Comparison of ENCODE assay signal across 26 cellular contexts in genomic region chr3:136676009-136676408, GRCh38.
"Had no signal": no experiment of that assay in that cellular context is flagged by ENCODE, and none has a peak within 500 bp of the region (broad histone marks: within the 10 kb centered on the region; RNA-seq: fewer than 3 reads in every experiment).

No MANE protein-coding gene starts in this region.

- H3K4me2 ChIP-seq: smooth muscle cell had no signal

- H3K9me3 ChIP-seq: gastrocnemius medialis, lower lobe of right lung, neutrophil, right lobe of liver, suprapubic skin, transverse colon, upper lobe of right lung, vagina had no signal

- H3K36me3 ChIP-seq: gastrocnemius medialis, lower lobe of right lung, neutrophil, right lobe of liver, suprapubic skin, transverse colon, upper lobe of right lung, vagina had no signal

- H3K9me3 Mint-ChIP-seq: dendritic cell treated with granulocyte-macrophage colony-stimulating factor and Interleukin-4, amounts not matched to agents 40 ng/mL and 50 ng/mL, for 4 days; endodermal cell; natural killer cell; stimulated activated naive CD8-positive, alpha-beta T cell treated with anti-CD3 and anti-CD28 coated beads, Interleukin-15, amount 100 ng/mL, for 72 hours had no signal

- DNase-seq: effector CD8-positive, alpha-beta T cell; endodermal cell; foreskin fibroblast; gastrocnemius medialis; head of caudate nucleus; left ventricle myocardium superior; lower lobe of right lung; natural killer cell; right lobe of liver; stimulated activated CD4-positive, alpha-beta T cell treated with anti-CD3 and anti-CD28 coated beads, Interleukin-12 subunit alpha, Interleukin-12 subunit beta, amount 100 ng/mL, for 4 hours; stimulated activated CD4-positive, alpha-beta T cell treated with anti-CD3 and anti-CD28 coated beads, Interleukin-1b, Interleukin-23, amount 100 ng/mL, for 48 hours; stimulated activated CD4-positive, alpha-beta T cell treated with anti-CD3 and anti-CD28 coated beads, Interleukin-4, amount 100 ng/mL, for 1 hour; stimulated activated CD8-positive, alpha-beta memory T cell treated with anti-CD3 and anti-CD28 coated beads, Interleukin-4, amount 100 ng/mL, for 48 hours; stimulated activated naive CD4-positive, alpha-beta T cell; stimulated activated naive CD8-positive, alpha-beta T cell treated with anti-CD3 and anti-CD28 coated beads, Interleukin-15, amount 100 ng/mL, for 72 hours; transverse colon; upper lobe of right lung had no signal

- H3K4me1 ChIP-seq: right lobe of liver had no signal

- H2AFZ ChIP-seq: parathyroid adenoma had no signal

- H3K4me3 Mint-ChIP-seq: dendritic cell treated with granulocyte-macrophage colony-stimulating factor and Interleukin-4, amounts not matched to agents 40 ng/mL and 50 ng/mL, for 4 days; endodermal cell; natural killer cell; stimulated activated naive CD8-positive, alpha-beta T cell treated with anti-CD3 and anti-CD28 coated beads, Interleukin-15, amount 100 ng/mL, for 72 hours had no signal

- H3K27ac ChIP-seq: epithelial cell of prostate, gastrocnemius medialis, lower lobe of right lung, parathyroid adenoma, right lobe of liver, suprapubic skin, transverse colon, upper lobe of right lung, vagina had no signal

- H3K27me3 Mint-ChIP-seq: dendritic cell treated with granulocyte-macrophage colony-stimulating factor and Interleukin-4, amounts not matched to agents 40 ng/mL and 50 ng/mL, for 4 days; progenitor cell of endocrine pancreas; stimulated activated naive CD8-positive, alpha-beta T cell treated with anti-CD3 and anti-CD28 coated beads, Interleukin-15, amount 100 ng/mL, for 72 hours had no signal

- H3K36me3 Mint-ChIP-seq: natural killer cell had no signal

- ATAC-seq: esophagus mucosa; gastrocnemius medialis; left ventricle myocardium superior; lower lobe of right lung; natural killer cell; right lobe of liver; stimulated activated naive CD8-positive, alpha-beta T cell treated with anti-CD3 and anti-CD28 coated beads, Interleukin-15, amount 100 ng/mL, for 72 hours; upper lobe of right lung had no signal

- H3K4me3 ChIP-seq: gastrocnemius medialis, lower lobe of right lung, right lobe of liver, smooth muscle cell, suprapubic skin, transverse colon, upper lobe of right lung, vagina had no signal

- H3K27ac Mint-ChIP-seq: dendritic cell treated with granulocyte-macrophage colony-stimulating factor and Interleukin-4, amounts not matched to agents 40 ng/mL and 50 ng/mL, for 4 days; endodermal cell; progenitor cell of endocrine pancreas had no signal

- H3K9ac ChIP-seq: parathyroid adenoma had no signal

- H3K27me3 ChIP-seq: gastrocnemius medialis, neutrophil, right lobe of liver, suprapubic skin, transverse colon, upper lobe of right lung, vagina had no signal
